Comparison of ENCODE assay signal across 8 cellular contexts in the genomic region with DNA sequence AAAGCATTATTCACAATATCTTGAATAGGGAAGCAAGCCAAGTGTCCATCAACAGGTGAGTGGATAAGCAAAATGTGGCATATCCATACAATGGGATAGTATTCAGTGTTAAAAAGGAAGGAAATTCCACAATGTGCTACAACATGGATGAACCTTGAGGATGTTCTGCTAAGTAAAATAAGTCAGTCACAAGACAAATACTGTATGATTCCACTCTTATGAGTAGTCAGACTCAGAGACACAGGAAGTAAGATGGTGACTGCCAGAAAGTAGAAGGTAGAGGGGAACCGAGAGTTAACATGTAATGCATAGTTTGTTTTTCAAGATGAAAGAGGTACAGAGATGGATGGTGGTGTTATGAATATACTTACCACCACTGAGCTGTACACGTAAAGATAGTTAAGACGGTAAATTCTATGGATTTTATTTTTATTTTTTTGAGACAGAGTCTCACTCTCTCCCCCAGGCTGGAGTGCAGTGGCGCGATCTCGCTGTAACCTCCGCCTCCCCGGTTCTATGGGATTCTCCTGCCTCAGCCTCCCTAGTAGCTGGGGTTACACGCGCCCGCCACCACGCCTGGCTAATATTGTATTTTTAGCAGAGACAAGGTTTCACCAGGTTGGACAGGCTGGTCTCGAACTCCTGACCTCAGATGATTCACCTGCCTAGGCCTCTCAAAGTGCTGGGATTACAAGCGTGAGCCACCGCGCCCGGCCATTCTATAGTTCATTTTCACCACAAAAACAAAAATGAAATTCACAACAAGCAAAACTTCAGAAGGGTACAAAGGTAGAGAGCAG. TPM values are rescaled to one million over a fixed set of nuclear protein-coding genes. Genes with fewer than 3 reads are reported as not detected.
DNase-seq lines count a peak whose midpoint lies in the region; ATAC-seq, FAIRE-seq and TF ChIP-seq lines count a peak whose summit lies in the region.

No MANE protein-coding gene starts in this region.

- peaks cover 44% of the 10 kb centered on the region for H3F3A ChIP-seq in GM23248 (ENCODE audit: insufficient read depth)

- H3K9me3 ChIP-seq in GM23248 (ENCODE audit: low read depth) (no peaks in the 10 kb centered on the region), endocrine pancreas (ENCODE audit: control insufficient read depth, low read length) (no peaks in the 10 kb centered on the region)

- H3K9ac ChIP-seq in GM23248 (peak overlapping the region; percentile 94), endocrine pancreas (ENCODE audit: control insufficient read depth, insufficient read depth, low read length) (peak overlapping the region; percentile 54)

- no peaks in the 10 kb centered on the region for H3K36me3 ChIP-seq in GM23248 (ENCODE audit: low read depth)
- no peaks in the 10 kb centered on the region for H3K36me3 ChIP-seq in endocrine pancreas (ENCODE audit: control insufficient read depth, insufficient read depth, low read length)

- H2AFZ ChIP-seq in GM23248, result peak overlapping the region; percentile 90

- H3K79me2 ChIP-seq in GM23248 (ENCODE audit: insufficient read depth), result peaks cover 38% of the 10 kb centered on the region

- FAIRE-seq in D721Med (lab: Jason Lieb, UNC), result no peak

- peak; percentile 41 for DNase-seq in GM23248
- no peak for DNase-seq in osteocyte (ENCODE audit: extremely low spot score, unreplicated experiment)
- DNase-seq in G401 (ENCODE audit: low spot score), result no peak
- DNase-seq in D721Med (ENCODE audit: insufficient read length, low spot score), result no peak

- peaks cover 9% of the 10 kb centered on the region; the same call in 1 of the 2 replicates for H4K20me1 ChIP-seq in GM23248 (ENCODE audit: insufficient read depth)

- no peaks in the 10 kb centered on the region for H3K9me2 ChIP-seq in GM23248 (ENCODE audit: insufficient read depth)

- ATAC-seq in GM19463 (IDR thresholded peaks at IDR 0.05; ENCODE audit: unreplicated experiment), result no peak

- TF ChIP-seq CTCF in C4-2B (conservative IDR thresholded peaks at IDR 0.05) (no peak), osteocyte (IDR thresholded peaks at IDR 0.05) (no peak), D721Med (IDR thresholded peaks at IDR 0.05; ENCODE audit: insufficient read depth, missing control alignments) (no peak)

- H3K27ac ChIP-seq in C4-2B (peak overlapping the region; percentile 97), GM23248 (peak overlapping the region; percentile 93)

- H3K9me3 Mint-ChIP-seq in T-helper 1 cell treated with Interleukin-12 subunit alpha and Interleukin-12 subunit beta and Interleukin-4 antibody, amounts not matched to agents 30 μg/mL and 1 μg/mL, for 36 hours, result no peaks in the 10 kb centered on the region
- H3K9me3 Mint-ChIP-seq in osteocyte (ENCODE audit: unreplicated experiment), result no peaks in the 10 kb centered on the region

- H3K27me3 ChIP-seq in GM23248 (replicated peaks; ENCODE audit: insufficient read depth) (no peaks in the 10 kb centered on the region), endocrine pancreas (ENCODE audit: control insufficient read depth, insufficient read depth, low read length) (no peaks in the 10 kb centered on the region)

- H3K4me2 ChIP-seq in GM23248 (ENCODE audit: unreplicated experiment), result peak overlapping the region; percentile 98

- H3K4me3 Mint-ChIP-seq in T-helper 1 cell treated with Interleukin-12 subunit alpha and Interleukin-12 subunit beta and Interleukin-4 antibody, amounts not matched to agents 30 μg/mL and 1 μg/mL, for 36 hours, result peak overlapping the region; percentile 92
- H3K4me3 Mint-ChIP-seq in osteocyte (ENCODE audit: unreplicated experiment), result peak overlapping the region; percentile 77

- H3K4me1 ChIP-seq in GM23248 (ENCODE audit: insufficient read depth), result peaks cover 37% of the 10 kb centered on the region
- no peaks in the 10 kb centered on the region for H3K4me1 ChIP-seq in endocrine pancreas (ENCODE audit: control insufficient read depth, insufficient read depth, low read length)

- peak overlapping the region; percentile 91 for H3K27ac Mint-ChIP-seq in T-helper 1 cell treated with Interleukin-12 subunit alpha and Interleukin-12 subunit beta and Interleukin-4 antibody, amounts not matched to agents 30 μg/mL and 1 μg/mL, for 36 hours
- H3K27ac Mint-ChIP-seq in osteocyte (ENCODE audit: unreplicated experiment), result peak overlapping the region; percentile 92

- peaks cover 8% of the 10 kb centered on the region for H3K36me3 Mint-ChIP-seq in T-helper 1 cell treated with Interleukin-12 subunit alpha and Interleukin-12 subunit beta and Interleukin-4 antibody, amounts not matched to agents 30 μg/mL and 1 μg/mL, for 36 hours (ENCODE audit: low read depth)
- H3K36me3 Mint-ChIP-seq in osteocyte (ENCODE audit: unreplicated experiment), result peaks cover 4% of the 10 kb centered on the region

- peak overlapping the region; percentile 99 for H3K4me3 ChIP-seq in GM23248
- peak overlapping the region; percentile 84 for H3K4me3 ChIP-seq in endocrine pancreas (ENCODE audit: control insufficient read depth, insufficient read depth, low read length)

- 93% methylated on average over 17 of the region's 17 CpGs for WGBS in GM23248 (ENCODE audit: low coverage in 1 of 2, low lambda C conversion rate in 2 of 2, missing lambda C conversion rate in 2 of 2), 2 experiments

- in situ Hi-C loops in GM23248 (cut with MboI) (no loop called here), G401 (cut with HindIII; ENCODE audit: low sequenced_read_pairs) (no loop called here)

- peaks cover 32% of the 10 kb centered on the region for H3K4me1 Mint-ChIP-seq in T-helper 1 cell treated with Interleukin-12 subunit alpha and Interleukin-12 subunit beta and Interleukin-4 antibody, amounts not matched to agents 30 μg/mL and 1 μg/mL, for 36 hours (ENCODE audit: low read depth)
- H3K4me1 Mint-ChIP-seq in osteocyte (ENCODE audit: unreplicated experiment), result peaks cover 38% of the 10 kb centered on the region

- no peaks in the 10 kb centered on the region for H3K27me3 Mint-ChIP-seq in T-helper 1 cell treated with Interleukin-12 subunit alpha and Interleukin-12 subunit beta and Interleukin-4 antibody, amounts not matched to agents 30 μg/mL and 1 μg/mL, for 36 hours (ENCODE audit: low read depth)
- no peaks in the 10 kb centered on the region for H3K27me3 Mint-ChIP-seq in osteocyte (ENCODE audit: unreplicated experiment)

RNA-seq across cellular contexts. Expression of a gene that starts 1.0 kb away (rescaled TPM):
- total RNA-seq in GM23248 (2014; rRNA removed; shearing (Covaris generic)), result 33.5 and 33.6 TPM in 2 replicates
- polyA plus RNA-seq in GM23248 (2016; fragmentation: Nextera tagmentation; extraction: Ambion mirVana), result 26.9 and 30.7 TPM in 2 replicates
- total RNA-seq in osteocyte, result 22.4 and 23.2 TPM in 2 replicates
- total RNA-seq in G401 (2014; rRNA removed; shearing (Covaris generic)), result 8.6 and 18.0 TPM in 2 replicates

RNA-seq across cellular contexts. Expression of a gene that starts 31.9 kb away (rescaled TPM):
- 25.3 and 34.0 TPM in 2 replicates for total RNA-seq in GM23248 (2014; rRNA removed; shearing (Covaris generic))
- 50.2 and 50.8 TPM in 2 replicates for polyA plus RNA-seq in GM23248 (2016; fragmentation: Nextera tagmentation; extraction: Ambion mirVana)
- total RNA-seq in osteocyte, result 55.3 and 63.1 TPM in 2 replicates
- 8.2 and 28.3 TPM in 2 replicates for total RNA-seq in G401 (2014; rRNA removed; shearing (Covaris generic))
